21 cellular contexts compared by ENCODE assay signal in genomic region chr3:48476426-48477053, GRCh38. TPM values are rescaled to one million over a fixed set of nuclear protein-coding genes. Genes with fewer than 3 reads are reported as not detected.
DNase-seq lines count a peak whose midpoint lies in the region; ATAC-seq, FAIRE-seq and TF ChIP-seq lines count a peak whose summit lies in the region.
"Had no signal": no experiment of that assay in that cellular context is flagged by ENCODE, and none has a peak within 500 bp of the region (broad histone marks: within the 10 kb centered on the region; RNA-seq: fewer than 3 reads in every experiment).

No MANE protein-coding gene starts in this region.

- H3K9me3 Mint-ChIP-seq in activated CD4-positive, alpha-beta T cell treated with anti-CD3 and anti-CD28 coated beads for 36 hours (ENCODE audit: low read depth): no peaks in the 10 kb centered on the region
- H3K9me3 Mint-ChIP-seq in activated CD8-positive, alpha-beta T cell treated with anti-CD3 and anti-CD28 coated beads for 36 hours: no peaks in the 10 kb centered on the region
- no peaks in the 10 kb centered on the region for H3K9me3 Mint-ChIP-seq in natural killer cell treated with Interleukin-12 subunit alpha and Interleukin-12 subunit beta and Interleukin-15 and Interleukin-18, amount 100 ng/mL, for 72 hours
- H3K9me3 Mint-ChIP-seq: activated naive CD4-positive, alpha-beta T cell treated with anti-CD3 and anti-CD28 coated beads, Interleukin-2, amount 50 U/mL, for 24 hours; brain; stimulated activated memory B cell treated with anti-CD40 and anti-IgM and Interleukin-4, amounts not matched to agents 10 μg/mL and 1 μg/mL and 100 μg/mL, for 72 hours; WTC11 had no signal

- no peak overlapping the region for H3K4me3 Mint-ChIP-seq in activated CD4-positive, alpha-beta T cell treated with anti-CD3 and anti-CD28 coated beads for 36 hours
- no peak overlapping the region for H3K4me3 Mint-ChIP-seq in activated CD8-positive, alpha-beta T cell treated with anti-CD3 and anti-CD28 coated beads for 36 hours
- H3K4me3 Mint-ChIP-seq in natural killer cell treated with Interleukin-12 subunit alpha and Interleukin-12 subunit beta and Interleukin-15 and Interleukin-18, amount 100 ng/mL, for 72 hours: no peak overlapping the region
- H3K4me3 Mint-ChIP-seq: activated naive CD4-positive, alpha-beta T cell treated with anti-CD3 and anti-CD28 coated beads, Interleukin-2, amount 50 U/mL, for 24 hours; brain; stimulated activated memory B cell treated with anti-CD40 and anti-IgM and Interleukin-4, amounts not matched to agents 10 μg/mL and 1 μg/mL and 100 μg/mL, for 72 hours; WTC11 had no signal

- DNase-seq in activated CD4-positive, alpha-beta T cell treated with anti-CD3 and anti-CD28 coated beads for 36 hours: no peak
- no peak for DNase-seq in activated CD4-positive, alpha-beta T cell treated with anti-CD3 and anti-CD28 coated beads for 48 hours
- DNase-seq in GM12891 (ENCODE audit: insufficient read length, low spot score) (no peak), NCI-H524 treated with DMSO at 0.1 percent for 48 hours (lab: John Stamatoyannopoulos, UW) (no peak), SIG-M5 (lab: John Stamatoyannopoulos, UW) (no peak)
- DNase-seq in activated CD8-positive, alpha-beta T cell treated with anti-CD3 and anti-CD28 coated beads for 36 hours: no peak
- DNase-seq in natural killer cell treated with Interleukin-12 subunit alpha and Interleukin-12 subunit beta and Interleukin-15 and Interleukin-18, amount 100 ng/mL, for 72 hours (ENCODE audit: low spot score): no peak
- DNase-seq: C1 segment of cervical spinal cord, colonic mucosa, DND-41, HCEC 1CT, midbrain, NCI-H2029, NCI-H510A had no signal

- no peak for TF ChIP-seq POLR2A in GM12891 (IDR thresholded peaks at IDR 0.05; ENCODE audit: low read depth, low read length)

- TF ChIP-seq CTCF in activated CD8-positive, alpha-beta T cell treated with anti-CD3 and anti-CD28 coated beads for 36 hours (IDR thresholded peaks at IDR 0.05): no peak

- H3K4me1 Mint-ChIP-seq in activated CD4-positive, alpha-beta T cell treated with anti-CD3 and anti-CD28 coated beads for 36 hours: peaks cover 39% of the 10 kb centered on the region
- H3K4me1 Mint-ChIP-seq in activated CD8-positive, alpha-beta T cell treated with anti-CD3 and anti-CD28 coated beads for 36 hours (ENCODE audit: low read depth): peaks cover 42% of the 10 kb centered on the region
- peaks cover 43 to 47% of the 10 kb centered on the region in 2 donors for H3K4me1 Mint-ChIP-seq in natural killer cell treated with Interleukin-12 subunit alpha and Interleukin-12 subunit beta and Interleukin-15 and Interleukin-18, amount 100 ng/mL, for 72 hours (ENCODE audit: low read depth in 2 of 2)

- peaks cover 6% of the 10 kb centered on the region for H3K36me3 Mint-ChIP-seq in activated CD4-positive, alpha-beta T cell treated with anti-CD3 and anti-CD28 coated beads for 36 hours (ENCODE audit: low read depth)
- peaks cover 3% of the 10 kb centered on the region for H3K36me3 Mint-ChIP-seq in activated CD8-positive, alpha-beta T cell treated with anti-CD3 and anti-CD28 coated beads for 36 hours (ENCODE audit: low read depth)
- no peaks in the 10 kb centered on the region for H3K36me3 Mint-ChIP-seq in natural killer cell treated with Interleukin-12 subunit alpha and Interleukin-12 subunit beta and Interleukin-15 and Interleukin-18, amount 100 ng/mL, for 72 hours
- H3K36me3 Mint-ChIP-seq: activated naive CD4-positive, alpha-beta T cell treated with anti-CD3 and anti-CD28 coated beads, Interleukin-2, amount 50 U/mL, for 24 hours; stimulated activated memory B cell treated with anti-CD40 and anti-IgM and Interleukin-4, amounts not matched to agents 10 μg/mL and 1 μg/mL and 100 μg/mL, for 72 hours; WTC11 had no signal

- CTCF ChIA-PET in activated CD4-positive, alpha-beta T cell treated with anti-CD3 and anti-CD28 coated beads for 36 hours (lab: Charles Lee): interaction anchor here (0.7 kb wide), 2 partner anchors 45 to 512 kb away, joined by 3 read pairs; no protein-coding TSS in a partner anchor
- CTCF ChIA-PET in activated CD8-positive, alpha-beta T cell treated with anti-CD3 and anti-CD28 coated beads for 36 hours (lab: Charles Lee): interaction anchor here (1.0 to 1.5 kb wide), 4 partner anchors 31 to 81 kb away, joined by 3 to 5 read pairs (median 3); no protein-coding TSS in a partner anchor

- ATAC-seq in activated CD4-positive, alpha-beta T cell treated with anti-CD3 and anti-CD28 coated beads for 36 hours: no peak
- no peak for ATAC-seq in activated CD8-positive, alpha-beta T cell treated with anti-CD3 and anti-CD28 coated beads for 36 hours
- no peak for ATAC-seq in natural killer cell treated with Interleukin-12 subunit alpha and Interleukin-12 subunit beta and Interleukin-15 and Interleukin-18, amount 100 ng/mL, for 72 hours
- ATAC-seq in HG03457 (IDR thresholded peaks at IDR 0.05; ENCODE audit: unreplicated experiment): no peak
- ATAC-seq: Right ventricle myocardium inferior; stimulated activated memory B cell treated with anti-CD40 and anti-IgM and Interleukin-4, amounts not matched to agents 10 μg/mL and 1 μg/mL and 100 μg/mL, for 72 hours; WTC11 had no signal

- POLR2A ChIA-PET in activated CD4-positive, alpha-beta T cell treated with anti-CD3 and anti-CD28 coated beads for 36 hours (lab: Charles Lee): interaction anchor here (0.5 to 0.6 kb wide), 2 partner anchors 511 to 697 kb away, joined by 3 to 8 read pairs; no protein-coding TSS in a partner anchor
- POLR2A ChIA-PET in activated CD8-positive, alpha-beta T cell treated with anti-CD3 and anti-CD28 coated beads for 36 hours (lab: Charles Lee): interaction anchor here (1.0 to 2.9 kb wide), 4 partner anchors 9 to 40 kb away, joined by 3 to 18 read pairs (median 4); a partner anchor contains a TSS

- FAIRE-seq in GM12891 (lab: Jason Lieb, UNC): peak; percentile 48
- FAIRE-seq: A204.1 had no signal

- no peaks in the 10 kb centered on the region for H3K27me3 Mint-ChIP-seq in activated CD4-positive, alpha-beta T cell treated with anti-CD3 and anti-CD28 coated beads for 36 hours
- H3K27me3 Mint-ChIP-seq in activated CD8-positive, alpha-beta T cell treated with anti-CD3 and anti-CD28 coated beads for 36 hours: no peaks in the 10 kb centered on the region
- no peaks in the 10 kb centered on the region for H3K27me3 Mint-ChIP-seq in natural killer cell treated with Interleukin-12 subunit alpha and Interleukin-12 subunit beta and Interleukin-15 and Interleukin-18, amount 100 ng/mL, for 72 hours
- H3K27me3 Mint-ChIP-seq: activated naive CD4-positive, alpha-beta T cell treated with anti-CD3 and anti-CD28 coated beads, Interleukin-2, amount 50 U/mL, for 24 hours; stimulated activated memory B cell treated with anti-CD40 and anti-IgM and Interleukin-4, amounts not matched to agents 10 μg/mL and 1 μg/mL and 100 μg/mL, for 72 hours had no signal

- peak overlapping the region; percentile 19 for H3K27ac Mint-ChIP-seq in activated CD4-positive, alpha-beta T cell treated with anti-CD3 and anti-CD28 coated beads for 36 hours
- H3K27ac Mint-ChIP-seq in activated CD8-positive, alpha-beta T cell treated with anti-CD3 and anti-CD28 coated beads for 36 hours: peak overlapping the region; percentile 34
- H3K27ac Mint-ChIP-seq in natural killer cell treated with Interleukin-12 subunit alpha and Interleukin-12 subunit beta and Interleukin-15 and Interleukin-18, amount 100 ng/mL, for 72 hours: peak overlapping the region; percentile 67 to 94
- H3K27ac Mint-ChIP-seq: WTC11 had no signal

- intact Hi-C loops in activated CD4-positive, alpha-beta T cell treated with anti-CD3 and anti-CD28 coated beads for 36 hours (cut with DNase I, micrococcal nuclease): no loop called here
- intact Hi-C loops in activated CD8-positive, alpha-beta T cell treated with anti-CD3 and anti-CD28 coated beads for 36 hours (cut with micrococcal nuclease): no loop called here

TF ChIP-seq in GM12891, 5 proteins besides CTCF, POLR2A, EP300 and RAD21 (continues in another document):
- TF ChIP-seq PAX5 (IDR thresholded peaks at IDR 0.05; ENCODE audit: insufficient read depth, low read length, severe bottlenecking): no peak
- no peak for TF ChIP-seq SPI1 (IDR thresholded peaks at IDR 0.05; ENCODE audit: low read depth, low read length)
- TF ChIP-seq POU2F2 (IDR thresholded peaks at IDR 0.05; ENCODE audit: low read depth, low read length): no peak
- no peak for TF ChIP-seq POLR2AphosphoS5 (IDR thresholded peaks at IDR 0.05; ENCODE audit: low read depth, low read length)

RNA-seq across cellular contexts. Expression of gene SHISA5, which starts 27.4 kb away (rescaled TPM):
- total RNA-seq in activated CD4-positive, alpha-beta T cell treated with anti-CD3 and anti-CD28 coated beads for 36 hours: 10 to 100 TPM; 52.9 to 68.8 TPM
- 67.2 TPM for polyA plus RNA-seq in GM12891 (2012; ENCODE audit: low read depth, missing spikeins)
- total RNA-seq in activated CD8-positive, alpha-beta T cell treated with anti-CD3 and anti-CD28 coated beads for 36 hours: 10 to 100 TPM; 65.9 to 71.4 TPM
- 100 to 1,000 TPM in 1 of 2 donors, 10 to 100 TPM in 1; 88.4 to 126 TPM for total RNA-seq in natural killer cell treated with Interleukin-12 subunit alpha and Interleukin-12 subunit beta and Interleukin-15 and Interleukin-18, amount 100 ng/mL, for 72 hours

RNA-seq across cellular contexts. Expression of gene ATRIP, which starts 30.0 kb away (rescaled TPM):
- 10 to 100 TPM; 16.8 to 21.0 TPM for total RNA-seq in activated CD4-positive, alpha-beta T cell treated with anti-CD3 and anti-CD28 coated beads for 36 hours
- polyA plus RNA-seq in GM12891 (2012; ENCODE audit: low read depth, missing spikeins): 6.0 TPM
- 10 to 100 TPM; 12.4 to 15.0 TPM for total RNA-seq in activated CD8-positive, alpha-beta T cell treated with anti-CD3 and anti-CD28 coated beads for 36 hours
- 10 to 100 TPM; 14.0 to 26.2 TPM for total RNA-seq in natural killer cell treated with Interleukin-12 subunit alpha and Interleukin-12 subunit beta and Interleukin-15 and Interleukin-18, amount 100 ng/mL, for 72 hours

RNA-seq across cellular contexts. Expression of gene TMA7, which starts 36.5 kb away (rescaled TPM):
- 100 to 1,000 TPM; 260 to 324 TPM for total RNA-seq in activated CD4-positive, alpha-beta T cell treated with anti-CD3 and anti-CD28 coated beads for 36 hours
- 678 TPM for polyA plus RNA-seq in GM12891 (2012; ENCODE audit: low read depth, missing spikeins)
- total RNA-seq in activated CD8-positive, alpha-beta T cell treated with anti-CD3 and anti-CD28 coated beads for 36 hours: 100 to 1,000 TPM; 312 to 334 TPM
- total RNA-seq in natural killer cell treated with Interleukin-12 subunit alpha and Interleukin-12 subunit beta and Interleukin-15 and Interleukin-18, amount 100 ng/mL, for 72 hours: 100 to 1,000 TPM; 202 to 217 TPM

RNA-seq across cellular contexts. Expression of gene CCDC51, which starts 36.6 kb away (rescaled TPM):
- 10 to 100 TPM; 17.5 to 25.0 TPM for total RNA-seq in activated CD4-positive, alpha-beta T cell treated with anti-CD3 and anti-CD28 coated beads for 36 hours
- 15.6 TPM for polyA plus RNA-seq in GM12891 (2012; ENCODE audit: low read depth, missing spikeins)
- total RNA-seq in activated CD8-positive, alpha-beta T cell treated with anti-CD3 and anti-CD28 coated beads for 36 hours: 10 to 100 TPM; 25.3 to 28.3 TPM
- total RNA-seq in natural killer cell treated with Interleukin-12 subunit alpha and Interleukin-12 subunit beta and Interleukin-15 and Interleukin-18, amount 100 ng/mL, for 72 hours: 10 to 100 TPM; 13.0 to 23.3 TPM

RNA-seq across cellular contexts. Expression of gene PLXNB1, which starts 46.7 kb away (rescaled TPM):
- total RNA-seq in activated CD4-positive, alpha-beta T cell treated with anti-CD3 and anti-CD28 coated beads for 36 hours: 1 to 10 TPM; 3.7 to 5.1 TPM
- 9.8 TPM for polyA plus RNA-seq in GM12891 (2012; ENCODE audit: low read depth, missing spikeins)
- total RNA-seq in activated CD8-positive, alpha-beta T cell treated with anti-CD3 and anti-CD28 coated beads for 36 hours: 1 to 10 TPM; 3.7 TPM
- 1 to 10 TPM; 5.9 to 9.6 TPM for total RNA-seq in natural killer cell treated with Interleukin-12 subunit alpha and Interleukin-12 subunit beta and Interleukin-15 and Interleukin-18, amount 100 ng/mL, for 72 hours

Comparison
In these comparisons a context has a peak if more than half of its experiments do, and no peak if none do; other contexts are left out.
1. H3K27ac Mint-ChIP-seq: peak in every context shown above with its lines; median percentile 80 in natural killer cell treated with Interleukin-12 subunit alpha and Interleukin-12 subunit beta and Interleukin-15 and Interleukin-18, amount 100 ng/mL, for 72 hours; 34 in activated CD8-positive, alpha-beta T cell treated with anti-CD3 and anti-CD28 coated beads for 36 hours; 19 in activated CD4-positive, alpha-beta T cell treated with anti-CD3 and anti-CD28 coated beads for 36 hours.